Comparison of ENCODE assay signal across 19 cellular contexts in the genomic region with DNA sequence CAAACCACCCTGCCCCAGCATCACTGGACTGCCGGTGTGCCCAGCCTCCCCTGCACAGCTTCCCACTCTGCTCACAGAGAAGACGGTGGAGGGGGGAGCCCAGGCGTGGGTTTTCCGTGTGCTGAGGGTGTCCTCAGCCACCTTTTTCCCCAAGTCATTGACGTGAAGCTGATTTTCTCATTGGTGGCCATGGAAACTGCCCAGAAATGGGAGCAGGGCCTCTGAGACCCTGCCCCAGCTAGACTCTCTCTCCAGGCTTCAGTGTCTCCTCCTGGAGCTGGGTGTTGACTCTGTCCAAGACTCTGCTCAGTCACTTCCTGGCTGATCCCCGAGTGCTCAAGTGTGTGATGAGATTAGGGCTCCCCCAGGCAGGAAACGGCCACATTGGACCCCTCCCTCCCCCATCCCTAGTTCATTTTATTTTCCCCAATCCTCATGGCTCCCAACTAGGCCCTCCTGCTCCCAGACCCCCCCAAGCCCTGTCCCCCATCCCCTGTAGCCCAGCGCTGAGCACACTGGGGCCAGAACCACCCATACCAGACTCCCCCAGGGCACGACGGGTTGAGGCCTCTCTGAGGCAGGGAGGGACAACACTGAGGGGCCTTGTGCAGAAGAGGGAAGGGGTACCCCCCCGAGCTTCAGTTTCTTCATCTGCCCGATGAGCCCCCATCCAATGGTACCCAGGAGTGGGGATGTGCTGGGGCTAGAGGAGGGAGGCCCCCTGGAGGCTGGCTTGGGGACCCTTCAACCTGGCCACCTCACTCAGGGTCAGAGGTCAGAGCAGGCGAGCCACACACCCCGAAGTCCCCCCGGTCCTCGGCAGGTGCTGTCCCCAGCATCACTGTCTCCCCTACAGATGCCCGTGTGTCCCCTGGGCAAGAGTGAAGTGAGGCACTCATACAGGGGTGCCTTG. TPM values are rescaled to one million over a fixed set of nuclear protein-coding genes. Genes with fewer than 3 reads are reported as not detected.
A peak's percentile ranks its signal among the peaks of the same experiment; 100 is the strongest.
DNase-seq lines count a peak whose midpoint lies in the region; TF ChIP-seq lines count a peak whose summit lies in the region.
"Had no signal": no experiment of that assay in that cellular context is flagged by ENCODE, and none has a peak within 500 bp of the region (broad histone marks: within the 10 kb centered on the region; RNA-seq: fewer than 3 reads in every experiment).

No MANE protein-coding gene starts in this region.

- H3K27me3 ChIP-seq in CD8-positive, alpha-beta memory T cell (ENCODE audit: insufficient read depth, low read length, poor library complexity, severe bottlenecking), result no peaks in the 10 kb centered on the region
- no peaks in the 10 kb centered on the region for H3K27me3 ChIP-seq in Loucy (ENCODE audit: insufficient read depth, low read length, poor library complexity, severe bottlenecking)
- no peaks in the 10 kb centered on the region for H3K27me3 ChIP-seq in duodenal mucosa (ENCODE audit: control insufficient read depth in 1 of 2, insufficient read depth in 2 of 2, low read length in 2 of 2)
- H3K27me3 ChIP-seq in neuronal stem cell (ENCODE audit: control insufficient read depth in 3 of 3, insufficient read depth in 3 of 3, low read depth in 1 of 3, low read length in 3 of 3), result peaks cover 0 to 3% (median 0%) of the 10 kb centered on the region in 3 experiments

- H3K9ac ChIP-seq in Loucy (ENCODE audit: low read depth, low read length, poor library complexity, severe bottlenecking) (peak overlapping the region; percentile 70), duodenal mucosa (ENCODE audit: low read depth in 1 of 2, low read length in 2 of 2) (no peak overlapping the region), neuronal stem cell (ENCODE audit: low read depth, low read length, poor library complexity) (peak overlapping the region; percentile 50)
- H3K9ac ChIP-seq: GM23248 had no signal

- H3K4me3 Mint-ChIP-seq in CD8-positive, alpha-beta memory T cell, result no peak overlapping the region
- H3K4me3 Mint-ChIP-seq in activated T-helper 2 cell treated with anti-CD3 and anti-CD28 coated beads, Interferon-gamma antibody, Interleukin-2, Interleukin-4, amounts not matched to agents 10 μg/mL and 5 μg/mL and 100 μg/mL, durations not matched to agents 14 hours and 24 hours and 36 hours (ENCODE audit: low read depth), result no peak overlapping the region

- peaks cover 5 to 7% (median 7%) of the 10 kb centered on the region in 3 donors for H3K4me1 Mint-ChIP-seq in CD8-positive, alpha-beta memory T cell
- H3K4me1 Mint-ChIP-seq in activated T-helper 2 cell treated with anti-CD3 and anti-CD28 coated beads, Interferon-gamma antibody, Interleukin-2, Interleukin-4, amounts not matched to agents 10 μg/mL and 5 μg/mL and 100 μg/mL, durations not matched to agents 14 hours and 24 hours and 36 hours (ENCODE audit: low read depth), result peaks cover 7% of the 10 kb centered on the region

- H3K4me1 ChIP-seq in CD8-positive, alpha-beta memory T cell (ENCODE audit: insufficient read depth, low read length), result no peaks in the 10 kb centered on the region
- peaks cover 49% of the 10 kb centered on the region for H3K4me1 ChIP-seq in Loucy (ENCODE audit: insufficient read depth, low read length, poor library complexity, severe bottlenecking)
- H3K4me1 ChIP-seq in duodenal mucosa (ENCODE audit: control insufficient read depth in 1 of 2, insufficient read depth in 2 of 2, low read length in 2 of 2), result peaks cover 0 to 8% of the 10 kb centered on the region in 2 donors
- peaks cover 0 to 6% of the 10 kb centered on the region in 2 donors for H3K4me1 ChIP-seq in neuronal stem cell (ENCODE audit: control insufficient read depth in 2 of 2, insufficient read depth in 1 of 2, low read depth in 1 of 2, low read length in 2 of 2)

- no peak for TF ChIP-seq CTCF in Loucy (conservative IDR thresholded peaks at IDR 0.05; ENCODE audit: low read length)

- peaks cover 4% of the 10 kb centered on the region for H3K9me3 ChIP-seq in CD8-positive, alpha-beta memory T cell (ENCODE audit: low read length)
- H3K9me3 ChIP-seq in Loucy (ENCODE audit: insufficient read depth, low read depth, low read length) (no peaks in the 10 kb centered on the region; the same call in 1 of the 2 replicates), duodenal mucosa (ENCODE audit: control insufficient read depth in 1 of 2, low read length in 2 of 2) (peaks cover under 1% of the 10 kb centered on the region in 2 donors), neuronal stem cell (replicated peaks in 1 of 2; ENCODE audit: control insufficient read depth in 2 of 2, insufficient read depth in 1 of 2, low read depth in 1 of 2, low read length in 2 of 2) (peaks cover 4 to 7% of the 10 kb centered on the region in 2 donors)

- peak overlapping the region; percentile 73 for H3K23ac ChIP-seq in neuronal stem cell (ENCODE audit: low read depth, low read length, poor library complexity)

- no peak overlapping the region for H4K8ac ChIP-seq in neuronal stem cell (ENCODE audit: low read depth, low read length)

- H3K14ac ChIP-seq in neuronal stem cell (ENCODE audit: low read length), result no peak overlapping the region

- intact Hi-C loops in activated T-helper 2 cell treated with anti-CD3 and anti-CD28 coated beads, Interferon-gamma antibody, Interleukin-2, Interleukin-4, amounts not matched to agents 10 μg/mL and 5 μg/mL and 100 μg/mL, durations not matched to agents 14 hours and 24 hours and 36 hours (cut with micrococcal nuclease), result no loop called here

- POLR2A ChIA-PET in CD8-positive, alpha-beta memory T cell (lab: Charles Lee), result no interaction called here

- H2BK120ac ChIP-seq in neuronal stem cell (ENCODE audit: low read depth, low read length), result no peak overlapping the region

- CTCF ChIA-PET in CD8-positive, alpha-beta memory T cell (lab: Charles Lee), result no interaction called here

- no peak overlapping the region for H2BK15ac ChIP-seq in neuronal stem cell (ENCODE audit: low read length)

- H3K4me2 ChIP-seq in Loucy (ENCODE audit: low read depth, low read length, poor library complexity, severe bottlenecking) (peak overlapping the region; percentile 78), neuronal stem cell (ENCODE audit: insufficient read depth, low read length, poor library complexity, severe bottlenecking) (no peak overlapping the region)

- no peak overlapping the region for H2BK5ac ChIP-seq in neuronal stem cell (ENCODE audit: low read length)

- peaks cover 22% of the 10 kb centered on the region; the same call in 1 of the 2 replicates for H3K79me2 ChIP-seq in Loucy (ENCODE audit: insufficient read depth, low read length)

- peak overlapping the region in 1 of 8 donors; percentile 32 for H3K27ac Mint-ChIP-seq in CD8-positive, alpha-beta memory T cell
- H3K27ac Mint-ChIP-seq in activated T-helper 2 cell treated with anti-CD3 and anti-CD28 coated beads, Interferon-gamma antibody, Interleukin-2, Interleukin-4, amounts not matched to agents 10 μg/mL and 5 μg/mL and 100 μg/mL, durations not matched to agents 14 hours and 24 hours and 36 hours, result no peak overlapping the region

- H2AK5ac ChIP-seq in neuronal stem cell (ENCODE audit: low read depth, low read length), result peak overlapping the region; percentile 5

- no peaks in the 10 kb centered on the region for H4K20me1 ChIP-seq in Loucy (ENCODE audit: insufficient read depth, low read length, poor library complexity, severe bottlenecking)

- H3K9me3 Mint-ChIP-seq in CD8-positive, alpha-beta memory T cell, result peaks cover 6 to 11% (median 10%) of the 10 kb centered on the region in 5 donors
- H3K9me3 Mint-ChIP-seq in activated T-helper 2 cell treated with anti-CD3 and anti-CD28 coated beads, Interferon-gamma antibody, Interleukin-2, Interleukin-4, amounts not matched to agents 10 μg/mL and 5 μg/mL and 100 μg/mL, durations not matched to agents 14 hours and 24 hours and 36 hours, result peaks cover 7% of the 10 kb centered on the region

- H3K4me3 ChIP-seq in CD8-positive, alpha-beta memory T cell (ENCODE audit: low read length), result no peak overlapping the region
- H3K4me3 ChIP-seq in Loucy (ENCODE audit: low read length, poor library complexity, severe bottlenecking) (no peak overlapping the region), duodenal mucosa (ENCODE audit: low read depth in 1 of 2, low read length in 2 of 2) (no peak overlapping the region), neuronal stem cell (ENCODE audit: low read length in 2 of 2) (no peak overlapping the region)
- H3K4me3 ChIP-seq: GM23248 had no signal

- H3K36me3 Mint-ChIP-seq in CD8-positive, alpha-beta memory T cell, result peaks cover 0 to 6% (median 4%) of the 10 kb centered on the region in 3 donors
- H3K36me3 Mint-ChIP-seq in activated T-helper 2 cell treated with anti-CD3 and anti-CD28 coated beads, Interferon-gamma antibody, Interleukin-2, Interleukin-4, amounts not matched to agents 10 μg/mL and 5 μg/mL and 100 μg/mL, durations not matched to agents 14 hours and 24 hours and 36 hours (ENCODE audit: low read depth), result peaks cover 4% of the 10 kb centered on the region

- no peak for DNase-seq in CD8-positive, alpha-beta memory T cell
- DNase-seq in neuronal stem cell (ENCODE audit: low spot score) (no peak), NCI-H146 treated with DMSO at 0.1 percent for 48 hours (lab: John Stamatoyannopoulos, UW; ENCODE audit: unreplicated experiment) (no peak), NCI-H1417 (lab: John Stamatoyannopoulos, UW) (no peak), SIG-M5 (lab: John Stamatoyannopoulos, UW) (no peak)
- no peak for DNase-seq in activated T-helper 2 cell treated with anti-CD3 and anti-CD28 coated beads, Interferon-gamma antibody, Interleukin-2, Interleukin-4, amounts not matched to agents 10 μg/mL and 5 μg/mL and 100 μg/mL, durations not matched to agents 14 hours and 24 hours and 36 hours (ENCODE audit: low spot score)
- DNase-seq: activated effector memory CD4-positive, alpha-beta T cell treated with anti-CD3 and anti-CD28 coated beads, Interleukin-2, amount 50 U/mL, for 16 hours; C1 segment of cervical spinal cord; head of caudate nucleus; NCI-H187 treated with DMSO at 0.1 percent for 48 hours; NCI-H524 treated with DMSO at 0.1 percent for 48 hours; PC-3; WERI-Rb-1 had no signal

- H2BK12ac ChIP-seq in neuronal stem cell (ENCODE audit: low read length), result no peak overlapping the region

- H3K27me3 Mint-ChIP-seq in CD8-positive, alpha-beta memory T cell, result peaks cover 3 to 16% of the 10 kb centered on the region in 2 donors
- peaks cover 2% of the 10 kb centered on the region for H3K27me3 Mint-ChIP-seq in activated T-helper 2 cell treated with anti-CD3 and anti-CD28 coated beads, Interferon-gamma antibody, Interleukin-2, Interleukin-4, amounts not matched to agents 10 μg/mL and 5 μg/mL and 100 μg/mL, durations not matched to agents 14 hours and 24 hours and 36 hours (ENCODE audit: low read depth)

- whole genome bisulfite sequencing in neuronal stem cell (ENCODE audit: extremely low coverage in 2 of 2, insufficient read length in 2 of 2, insufficient replicate concordance in 1 of 2), 2 donors, result no CpG with 5 or more reads among the region's 17 CpGs

- no peaks in the 10 kb centered on the region for H3K9me2 ChIP-seq in Loucy (replicated peaks; ENCODE audit: low read depth, low read length)

- 0 out of 2 replicates have a peak overlapping the region, but pooled peaks have one; percentile 30 for H2AFZ ChIP-seq in Loucy (ENCODE audit: low read length)
- peak overlapping the region; percentile 74 for H2AFZ ChIP-seq in neuronal stem cell (ENCODE audit: low read length)
- H2AFZ ChIP-seq: GM23248 had no signal

- H3K79me1 ChIP-seq in neuronal stem cell (ENCODE audit: low read depth, low read length), result no peaks in the 10 kb centered on the region

- H3K4ac ChIP-seq in neuronal stem cell (ENCODE audit: low read length), result no peak overlapping the region

- H4K91ac ChIP-seq in neuronal stem cell (ENCODE audit: low read depth, low read length, poor library complexity), result no peak overlapping the region

- H3F3A ChIP-seq in Loucy (ENCODE audit: low read depth), result no peaks in the 10 kb centered on the region

- peak overlapping the region; percentile 95 for H3K18ac ChIP-seq in neuronal stem cell (ENCODE audit: low read length)

- H3K36me3 ChIP-seq in CD8-positive, alpha-beta memory T cell (ENCODE audit: insufficient read depth, low read length), result no peaks in the 10 kb centered on the region
- H3K36me3 ChIP-seq in Loucy (ENCODE audit: insufficient read depth, low read length) (no peaks in the 10 kb centered on the region), duodenal mucosa (ENCODE audit: control insufficient read depth in 1 of 2, insufficient read depth in 2 of 2, low read length in 2 of 2) (no peaks in the 10 kb centered on the region), neuronal stem cell (replicated peaks in 1 of 2; ENCODE audit: control insufficient read depth in 2 of 2, insufficient read depth in 2 of 2, low read length in 2 of 2) (no peaks in the 10 kb centered on the region)
- H3K36me3 ChIP-seq: WERI-Rb-1 had no signal

- peak overlapping the region; percentile 67 for H3K27ac ChIP-seq in CD8-positive, alpha-beta memory T cell (ENCODE audit: low read depth, low read length)
- peak overlapping the region; percentile 42 for H3K27ac ChIP-seq in duodenal mucosa (ENCODE audit: low read depth, low read length)
- no peak overlapping the region for H3K27ac ChIP-seq in neuronal stem cell (replicated peaks; ENCODE audit: low read length)
- H3K27ac ChIP-seq: GM23248, WERI-Rb-1 had no signal

RNA-seq across cellular contexts. Expression of a gene that starts 1.2 kb away (rescaled TPM):
- total RNA-seq in CD8-positive, alpha-beta memory T cell, result not detected
- not detected for polyA plus RNA-seq in CD8-positive, alpha-beta memory T cell
- not detected for polyA plus RNA-seq in neuronal stem cell (2013, experiment 1 of 2)
- polyA plus RNA-seq in neuronal stem cell (2013, experiment 2 of 2), result not detected
- total RNA-seq in activated T-helper 2 cell treated with anti-CD3 and anti-CD28 coated beads, Interferon-gamma antibody, Interleukin-2, Interleukin-4, amounts not matched to agents 10 μg/mL and 5 μg/mL and 100 μg/mL, durations not matched to agents 14 hours and 24 hours and 36 hours, result not detected in 2 replicates
- total RNA-seq: epithelial cell of proximal tubule, GM23248, M059J had no signal
- polyA plus RNA-seq: GM23248, keratinocyte had no signal

RNA-seq across cellular contexts. Expression of a gene that starts 58.4 kb away (rescaled TPM):
- total RNA-seq in CD8-positive, alpha-beta memory T cell, result 10 to 100 TPM; 32.9 to 34.8 TPM
- 5.0 TPM for polyA plus RNA-seq in CD8-positive, alpha-beta memory T cell
- 25.4 TPM for polyA plus RNA-seq in neuronal stem cell (2013, experiment 1 of 2)
- polyA plus RNA-seq in neuronal stem cell (2013, experiment 2 of 2), result 25.2 TPM
- total RNA-seq in activated T-helper 2 cell treated with anti-CD3 and anti-CD28 coated beads, Interferon-gamma antibody, Interleukin-2, Interleukin-4, amounts not matched to agents 10 μg/mL and 5 μg/mL and 100 μg/mL, durations not matched to agents 14 hours and 24 hours and 36 hours, result 40.3 and 40.5 TPM in 2 replicates

Comparison
In these comparisons a context has a peak if more than half of its experiments do, and no peak if none do; other contexts are left out.
1. H3K9ac ChIP-seq: peak in Loucy (single experiment) and neuronal stem cell (single experiment); none in duodenal mucosa (0 of 2).